ENCODE assay signal across 30 cellular contexts in the genomic region with DNA sequence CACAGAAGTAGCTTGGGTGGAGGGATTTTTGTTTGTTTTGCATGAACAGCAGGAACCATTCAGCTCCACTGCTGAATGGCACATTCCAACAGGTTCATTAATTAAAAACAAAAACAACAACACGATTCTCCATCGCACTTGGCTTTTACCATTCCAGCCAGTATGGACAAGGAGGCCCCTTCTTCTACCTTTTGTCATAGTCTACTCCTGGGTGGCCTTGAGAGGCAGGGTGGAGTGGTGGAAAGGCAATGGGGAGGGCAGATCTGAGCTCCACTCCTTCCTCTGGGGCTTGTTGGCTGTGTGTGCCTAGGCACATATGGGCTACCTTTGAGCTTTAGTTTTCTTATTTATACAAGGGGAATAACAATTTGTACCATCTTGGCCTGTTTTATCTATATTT. TPM values are rescaled to one million over a fixed set of nuclear protein-coding genes. Genes with fewer than 3 reads are reported as not detected.
DNase-seq lines count a peak whose midpoint lies in the region; ATAC-seq and TF ChIP-seq lines count a peak whose summit lies in the region.
"Had no signal": no experiment of that assay in that cellular context is flagged by ENCODE, and none has a peak within 500 bp of the region (broad histone marks: within the 10 kb centered on the region; RNA-seq: fewer than 3 reads in every experiment).

No MANE protein-coding gene starts in this region.

- H3K4me1 ChIP-seq in IMR-90 (ENCODE audit: control insufficient read depth, insufficient read depth, low read length) (peaks cover 24% of the 10 kb centered on the region), adipocyte (ENCODE audit: control insufficient read depth, insufficient read depth, low read length) (peaks cover 45% of the 10 kb centered on the region), upper lobe of left lung (peaks cover 36 to 43% (median 40%) of the 10 kb centered on the region in 4 donors)

- TF ChIP-seq CTCF in IMR-90 (conservative IDR thresholded peaks at IDR 0.05; ENCODE audit: low read depth, low read length) (no peak), neural crest cell (conservative IDR thresholded peaks at IDR 0.05) (no peak), upper lobe of left lung (IDR thresholded peaks at IDR 0.05) (no peak), nephron progenitor cell (IDR thresholded peaks at IDR 0.05) (no peak)

- H2AK9ac ChIP-seq in IMR-90 (replicated peaks; ENCODE audit: low read depth, low read length, poor library complexity) = no peak overlapping the region

- H3K27me3 Mint-ChIP-seq in neural crest cell (ENCODE audit: low read depth) = peaks cover 24% of the 10 kb centered on the region
- peaks cover 62% of the 10 kb centered on the region for H3K27me3 Mint-ChIP-seq in nephron progenitor cell (ENCODE audit: low read depth, poor library complexity)

- peak overlapping the region; percentile 7; the same call in 1 of the 2 replicates for H3K4me2 ChIP-seq in IMR-90 (ENCODE audit: low read depth, low read length)
- H3K4me2 ChIP-seq: BLaER1 treated with 17β-estradiol and CSF1 and Interleukin-3, amounts not matched to agents 10 nM and 100 nM had no signal

- DNase-seq in IMR-90 (no peak), adipocyte (ENCODE audit: low read depth) (no peak), neural crest cell (ENCODE audit: low read depth, low spot score) (no peak), upper lobe of left lung (no peak), nephron progenitor cell (no peak), DMS 273 treated with DMSO at 0.1 percent for 48 hours (lab: John Stamatoyannopoulos, UW) (no peak), dedifferentiated amniotic fluid mesenchymal stem cell (ENCODE audit: extremely low spot score) (no peak)
- DNase-seq: activated CD4-positive, alpha-beta T cell treated with anti-CD3 and anti-CD28 coated beads for 4 hours; activated effector memory CD4-positive, alpha-beta T cell treated with Interleukin-2 at 50 U/mL for 16 hours; activated T-cell treated with anti-CD3 and anti-CD28 coated beads, Interleukin-2, amount 50 U/mL, for 1 hour; aorta; cortex of kidney; DMS53; effector memory CD8-positive, alpha-beta T cell; H9; islet precursor cell; naive thymus-derived CD4-positive, alpha-beta T cell; NCI-H1436 treated with DMSO at 0.1 percent for 48 hours; NCI-H2081 treated with DMSO at 0.1 percent for 48 hours; NCI-H226; NCI-H774; stimulated activated CD4-positive, alpha-beta T cell treated with anti-CD3 and anti-CD28 coated beads, Interleukin-2, amount 100 ng/mL, for 24 hours; stimulated activated naive CD8-positive, alpha-beta T cell treated with anti-CD3 and anti-CD28 coated beads, Interleukin-15, Interleukin-2, amounts not matched to agents 100 U/mL and 50 U/mL, for 24 hours; T1000; WERI-Rb-1 had no signal

- H2BK20ac ChIP-seq in IMR-90 (ENCODE audit: low read depth, low read length) = no peak overlapping the region

- no peak overlapping the region for H2BK120ac ChIP-seq in IMR-90 (ENCODE audit: low read depth, low read length)

- TF ChIP-seq EP300 in upper lobe of left lung (IDR thresholded peaks at IDR 0.05) = no peak

- H3K4me3 Mint-ChIP-seq in neural crest cell (peak overlapping the region; percentile 6), nephron progenitor cell (no peak overlapping the region)
- H3K4me3 Mint-ChIP-seq: activated naive CD8-positive, alpha-beta T cell; effector memory CD8-positive, alpha-beta T cell; H9; naive thymus-derived CD4-positive, alpha-beta T cell had no signal

- ATAC-seq in IMR-90 (ENCODE audit: low read depth) (no peak), upper lobe of left lung (ENCODE audit: low FRiP score in 2 of 2) (no peak)
- ATAC-seq: effector memory CD8-positive, alpha-beta T cell; naive thymus-derived CD4-positive, alpha-beta T cell; stimulated activated naive CD8-positive, alpha-beta T cell treated with anti-CD3 and anti-CD28 coated beads, Interleukin-15, Interleukin-2, amounts not matched to agents 100 U/mL and 50 U/mL, for 24 hours had no signal

- H3K79me1 ChIP-seq in IMR-90 (ENCODE audit: low read depth in 1 of 2, low read length in 2 of 2) = peaks cover 38 to 88% of the 10 kb centered on the region in 2 experiments

- BruUV-seq in IMR-90 (replicated peaks; lab: Mats Ljungman, UMichigan) = no TSS peak

- no peak for TF ChIP-seq POLR2A in IMR-90 (IDR thresholded peaks at IDR 0.05; ENCODE audit: low read depth, low read length)
- TF ChIP-seq POLR2A in upper lobe of left lung (IDR thresholded peaks at IDR 0.05) = peak in 1 of 4 donors; percentile 61

- H3K36me3 Mint-ChIP-seq in neural crest cell (ENCODE audit: low read depth) (no peaks in the 10 kb centered on the region), nephron progenitor cell (ENCODE audit: low read depth) (no peaks in the 10 kb centered on the region)
- H3K36me3 Mint-ChIP-seq: activated naive CD8-positive, alpha-beta T cell had no signal

- H3K23ac ChIP-seq in IMR-90 (ENCODE audit: low read depth, low read length) = 0 out of 2 replicates have a peak overlapping the region, but pooled peaks have one; percentile 34

- no peak overlapping the region for H4K8ac ChIP-seq in IMR-90 (ENCODE audit: low read depth in 2 of 2, low read length in 2 of 2)

- no peaks in the 10 kb centered on the region for H3K27me3 ChIP-seq in IMR-90 (ENCODE audit: control insufficient read depth, insufficient read depth, low read length)
- no peaks in the 10 kb centered on the region for H3K27me3 ChIP-seq in adipocyte (replicated peaks; ENCODE audit: control insufficient read depth, insufficient read depth, low read length)
- peaks cover 0 to 14% (median 4%) of the 10 kb centered on the region in 4 donors for H3K27me3 ChIP-seq in upper lobe of left lung
- H3K27me3 ChIP-seq: BLaER1 treated with 17β-estradiol and CSF1 and Interleukin-3, amounts not matched to agents 10 nM and 100 nM; cardiac muscle cell had no signal

- no peak overlapping the region for H3K4me3 ChIP-seq in IMR-90 (ENCODE audit: insufficient read depth, low read depth, low read length)
- peak overlapping the region; percentile 82 for H3K4me3 ChIP-seq in adipocyte (ENCODE audit: low read length)
- H3K4me3 ChIP-seq in upper lobe of left lung = peak overlapping the region in 2 of 4 donors; percentile 78 to 92
- H3K4me3 ChIP-seq: BLaER1 treated with 17β-estradiol and CSF1 and Interleukin-3, amounts not matched to agents 10 nM and 100 nM; cardiac muscle cell; SJSA1; thoracic aorta had no signal

- no peak overlapping the region for H3K4ac ChIP-seq in IMR-90 (ENCODE audit: low read depth, low read length)

- no peak for TF ChIP-seq RAD21 in IMR-90 (IDR thresholded peaks at IDR 0.05; ENCODE audit: low read length)

- H3K9me3 Mint-ChIP-seq in neural crest cell (no peaks in the 10 kb centered on the region), nephron progenitor cell (no peaks in the 10 kb centered on the region)
- H3K9me3 Mint-ChIP-seq: effector memory CD8-positive, alpha-beta T cell; H9 had no signal

- H3K27ac ChIP-seq in IMR-90 (ENCODE audit: insufficient read depth, low read length) (no peak overlapping the region), upper lobe of left lung (peak overlapping the region; percentile 4 to 92 (median 36))
- H3K27ac ChIP-seq: BLaER1 treated with 17β-estradiol and CSF1 and Interleukin-3, amounts not matched to agents 10 nM and 100 nM; cardiac muscle cell; SJSA1; thoracic aorta; WERI-Rb-1 had no signal

- H4K20me1 ChIP-seq in IMR-90 (ENCODE audit: insufficient read depth, low read length) = peaks cover 93% of the 10 kb centered on the region
- H4K20me1 ChIP-seq: BLaER1 treated with 17β-estradiol and CSF1 and Interleukin-3, amounts not matched to agents 10 nM and 100 nM had no signal

- intact Hi-C loops in IMR-90 (cut with micrococcal nuclease) = loop anchor here (10.0 kb wide), 1 partner anchor 391 kb away; a partner anchor contains a TSS

- POLR2A ChIA-PET in IMR-90 (lab: Charles Lee; ENCODE audit: unreplicated experiment) = no interaction called here

- H3K9me1 ChIP-seq in IMR-90 (ENCODE audit: insufficient read depth, low read length) = peaks cover 38% of the 10 kb centered on the region

- H3K18ac ChIP-seq in IMR-90 (ENCODE audit: low read depth, low read length) = no peak overlapping the region

- no peak overlapping the region for H3K14ac ChIP-seq in IMR-90 (replicated peaks; ENCODE audit: low read depth, low read length)

- H3K4me1 Mint-ChIP-seq in neural crest cell (peaks cover 49% of the 10 kb centered on the region), nephron progenitor cell (peaks cover 53% of the 10 kb centered on the region)

- H2BK15ac ChIP-seq in IMR-90 (ENCODE audit: low read depth, low read length) = no peak overlapping the region

- H3K36me3 ChIP-seq in IMR-90 (ENCODE audit: control insufficient read depth, insufficient read depth, low read length) (peaks cover 36% of the 10 kb centered on the region), adipocyte (ENCODE audit: control insufficient read depth, insufficient read depth, low read length, severe bottlenecking) (peaks cover 31% of the 10 kb centered on the region), upper lobe of left lung (peaks cover 0 to 58% (median 12%) of the 10 kb centered on the region in 4 donors)
- H3K36me3 ChIP-seq: BLaER1 treated with 17β-estradiol and CSF1 and Interleukin-3, amounts not matched to agents 10 nM and 100 nM; cardiac muscle cell; SJSA1; thoracic aorta; WERI-Rb-1 had no signal

- no peaks in the 10 kb centered on the region for H3K9me3 ChIP-seq in IMR-90 (ENCODE audit: control insufficient read depth, insufficient read depth, low read length)
- no peaks in the 10 kb centered on the region for H3K9me3 ChIP-seq in adipocyte (ENCODE audit: control insufficient read depth, low read length)
- no peaks in the 10 kb centered on the region for H3K9me3 ChIP-seq in upper lobe of left lung
- H3K9me3 ChIP-seq: BLaER1 treated with 17β-estradiol and CSF1 and Interleukin-3, amounts not matched to agents 10 nM and 100 nM; SJSA1; thoracic aorta had no signal

- H3K9ac ChIP-seq in IMR-90 (ENCODE audit: low read depth, low read length) = no peak overlapping the region
- H3K9ac ChIP-seq in adipocyte (ENCODE audit: low read length) = no peak overlapping the region
- H3K9ac ChIP-seq: BLaER1 treated with 17β-estradiol and CSF1 and Interleukin-3, amounts not matched to agents 10 nM and 100 nM had no signal

- CTCF ChIA-PET in IMR-90 (lab: Yijun Ruan, JAX) = no interaction called here

- no peak overlapping the region for H4K91ac ChIP-seq in IMR-90 (ENCODE audit: insufficient read depth, low read depth, low read length)

- no peak overlapping the region for H2BK5ac ChIP-seq in IMR-90 (ENCODE audit: low read depth, low read length, poor library complexity, severe bottlenecking)

- no peak overlapping the region for H3K56ac ChIP-seq in IMR-90 (ENCODE audit: extremely low read depth, insufficient read depth, low read length)

- no peak overlapping the region for H3K27ac Mint-ChIP-seq in neural crest cell (ENCODE audit: unreplicated experiment)
- H3K27ac Mint-ChIP-seq in nephron progenitor cell = no peak overlapping the region
- H3K27ac Mint-ChIP-seq: activated naive CD8-positive, alpha-beta T cell; effector memory CD8-positive, alpha-beta T cell; H9; naive thymus-derived CD4-positive, alpha-beta T cell had no signal

- dilution Hi-C loops in IMR-90 (cut with HindIII; ENCODE audit: low sequenced_read_pairs, unreplicated experiment) = no loop called here

- H2AFZ ChIP-seq in IMR-90 (replicated peaks; ENCODE audit: low read length, poor library complexity) = no peak overlapping the region

- 0 out of 2 replicates have a peak overlapping the region, but pooled peaks have one; percentile 46 for H2AK5ac ChIP-seq in IMR-90 (ENCODE audit: low read depth, low read length)

- no CpG with 5 or more reads among the region's 2 CpGs for WGBS in IMR-90 (ENCODE audit: extremely low coverage in 2 of 2, insufficient read length in 1 of 2), 2 experiments
- 62 to 74% methylated on average over 2 of the region's 2 CpGs for WGBS in upper lobe of left lung, 2 donors

- in situ Hi-C loops in IMR-90 (cut with MboI; ENCODE audit: low sequenced_read_pairs) = loop anchor here (25.0 kb wide), 1 partner anchor 844 kb away; no protein-coding TSS in a partner anchor

- no peak overlapping the region for H4K5ac ChIP-seq in IMR-90 (ENCODE audit: low read depth, low read length)

RNA-seq across cellular contexts. Expression of a gene that starts 4.8 kb away (rescaled TPM):
- total RNA-seq in IMR-90 (2012; rRNA removed) (98.8 and 108 TPM in 2 replicates), neural crest cell (20.7 and 21.6 TPM in 2 replicates), upper lobe of left lung (100 to 1,000 TPM; 196 to 659 (median 531) TPM)
- polyA plus RNA-seq in IMR-90 (2012; rRNA removed) = 173 and 179 TPM in 2 replicates
- polyA plus RNA-seq in IMR-90 (2012; cell fraction: cytosol; rRNA removed) = 114 and 148 TPM in 2 replicates
- polyA plus RNA-seq in IMR-90 (2012; cell fraction: nucleus; rRNA removed; ENCODE audit: low replicate concordance) = 70.7 and 131 TPM in 2 replicates
- polyA plus RNA-seq: naive thymus-derived CD4-positive, alpha-beta T cell had no signal
